1 cellular context compared by ENCODE assay signal in genomic region chr3:149599236-149599635, GRCh38.
TF ChIP-seq lines count a peak whose summit lies in the region.

No MANE protein-coding gene starts in this region.

TF ChIP-seq in HepG2, 621 proteins besides CTCF, POLR2A, EP300 and RAD21 (continued from another document and continues in another):
- TF ChIP-seq ZNF20 (CRISPR knock-in tag; IDR thresholded peaks at IDR 0.05) (no peak), HOXD1 (CRISPR knock-in tag; IDR thresholded peaks at IDR 0.05) (no peak), PTBP1 (IDR thresholded peaks at IDR 0.05; ENCODE audit: low read depth, low read length, poor library complexity, severe bottlenecking) (no peak), NFYC (CRISPR knock-in tag; IDR thresholded peaks at IDR 0.05) (0 out of 2 replicates have a peak, but pooled peaks have one; percentile 11), HDAC1 (CRISPR knock-in tag; IDR thresholded peaks at IDR 0.05) (peak; percentile 35; the same call in 1 of the 2 replicates), FOXA3 (CRISPR knock-in tag; IDR thresholded peaks at IDR 0.05) (peak; percentile 45; the same call in 1 of the 2 replicates), RXRA (CRISPR knock-in tag; IDR thresholded peaks at IDR 0.05) (peak; percentile 26; the same call in 1 of the 2 replicates), SOX6 (IDR thresholded peaks at IDR 0.05) (no peak), SOX6 (CRISPR knock-in tag; IDR thresholded peaks at IDR 0.05) (peak; percentile 62), SMAD3 (CRISPR knock-in tag; IDR thresholded peaks at IDR 0.05) (peak; percentile 33; the same call in 1 of the 2 replicates), ZFP82 (CRISPR knock-in tag; IDR thresholded peaks at IDR 0.05; ENCODE audit: borderline replicate concordance) (0 out of 2 replicates have a peak, but pooled peaks have one; percentile 34), TMF1 (CRISPR knock-in tag; IDR thresholded peaks at IDR 0.05; ENCODE audit: low read depth) (no peak), RCOR2 (CRISPR knock-in tag; IDR thresholded peaks at IDR 0.05) (peak; percentile 82), NFIC (IDR thresholded peaks at IDR 0.05; ENCODE audit: low read length) (peak; percentile 57; the same call in 1 of the 2 replicates), ZSCAN29 (CRISPR knock-in tag; conservative IDR thresholded peaks at IDR 0.05) (0 out of 2 replicates have a peak, but pooled peaks have one; percentile 48), STAG1 (CRISPR knock-in tag; IDR thresholded peaks at IDR 0.05) (no peak), PHF21A (CRISPR knock-in tag; IDR thresholded peaks at IDR 0.05) (peak; percentile 58; the same call in 1 of the 2 replicates), ZNF251 (CRISPR knock-in tag; IDR thresholded peaks at IDR 0.05) (no peak), ZNF350 (CRISPR knock-in tag; IDR thresholded peaks at IDR 0.05; ENCODE audit: borderline replicate concordance, low read depth) (no peak), GATA4 (IDR thresholded peaks at IDR 0.05; ENCODE audit: borderline replicate concordance, low read depth) (peak; percentile 23; the same call in 1 of the 2 replicates), SIX4 (CRISPR knock-in tag; IDR thresholded peaks at IDR 0.05) (0 out of 2 replicates have a peak, but pooled peaks have one; percentile 44), SP1 (IDR thresholded peaks at IDR 0.05) (no peak), SP1 (CRISPR knock-in tag; IDR thresholded peaks at IDR 0.05) (no peak), KAT8 (CRISPR knock-in tag; IDR thresholded peaks at IDR 0.05) (0 out of 2 replicates have a peak, but pooled peaks have one; percentile 31), SOX13 (IDR thresholded peaks at IDR 0.05) (no peak), SOX13 (CRISPR knock-in tag; conservative IDR thresholded peaks at IDR 0.05 in 1 of 2, IDR thresholded peaks at IDR 0.05 in 1 of 2) (peak in 1 of 2 experiments; percentile 77; a peak in 2 of 4 replicates), ZBTB25 (CRISPR knock-in tag; IDR thresholded peaks at IDR 0.05) (0 out of 2 replicates have a peak, but pooled peaks have one; percentile 10), ZIK1 (CRISPR knock-in tag; IDR thresholded peaks at IDR 0.05; ENCODE audit: borderline replicate concordance, low read depth) (no peak), HCFC1 (IDR thresholded peaks at IDR 0.05; ENCODE audit: low read depth, low read length) (no peak), CEBPG (CRISPR knock-in tag; IDR thresholded peaks at IDR 0.05) (peak; percentile 68), ZNF644 (CRISPR knock-in tag; IDR thresholded peaks at IDR 0.05; ENCODE audit: low read depth) (peak; percentile 99), ZNF263 (CRISPR knock-in tag; IDR thresholded peaks at IDR 0.05) (no peak), ZNF331 (CRISPR knock-in tag; IDR thresholded peaks at IDR 0.05) (peak; percentile 77), ZMYM4 (CRISPR knock-in tag; IDR thresholded peaks at IDR 0.05) (peak; percentile 95), ZNF569 (CRISPR knock-in tag; IDR thresholded peaks at IDR 0.05; ENCODE audit: borderline replicate concordance) (no peak), NR2F6 (IDR thresholded peaks at IDR 0.05) (no peak), NR2F6 (CRISPR knock-in tag; IDR thresholded peaks at IDR 0.05) (peak; percentile 23; the same call in 1 of the 2 replicates), HOXA3 (CRISPR knock-in tag; IDR thresholded peaks at IDR 0.05) (peak; percentile 73), THYN1 (CRISPR knock-in tag; IDR thresholded peaks at IDR 0.05; ENCODE audit: borderline replicate concordance, low read depth) (no peak), PITX1 (CRISPR knock-in tag; IDR thresholded peaks at IDR 0.05) (peak; percentile 26; the same call in 1 of the 2 replicates), MIER2 (CRISPR knock-in tag; IDR thresholded peaks at IDR 0.05) (peak; percentile 45; the same call in 1 of the 2 replicates), MIER3 (CRISPR knock-in tag; IDR thresholded peaks at IDR 0.05; ENCODE audit: borderline replicate concordance) (no peak; the same call in 1 of the 2 replicates), ZGPAT (CRISPR knock-in tag; IDR thresholded peaks at IDR 0.05) (0 out of 2 replicates have a peak, but pooled peaks have one; percentile 35), SCMH1 (CRISPR knock-in tag; IDR thresholded peaks at IDR 0.05; ENCODE audit: borderline replicate concordance) (no peak), NCOA2 (CRISPR knock-in tag; IDR thresholded peaks at IDR 0.05) (peak; percentile 79)
- TF ChIP-seq, protein P1, sequence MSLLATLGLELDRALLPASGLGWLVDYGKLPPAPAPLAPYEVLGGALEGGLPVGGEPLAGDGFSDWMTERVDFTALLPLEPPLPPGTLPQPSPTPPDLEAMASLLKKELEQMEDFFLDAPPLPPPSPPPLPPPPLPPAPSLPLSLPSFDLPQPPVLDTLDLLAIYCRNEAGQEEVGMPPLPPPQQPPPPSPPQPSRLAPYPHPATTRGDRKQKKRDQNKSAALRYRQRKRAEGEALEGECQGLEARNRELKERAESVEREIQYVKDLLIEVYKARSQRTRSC (CRISPR knock-in tag; IDR thresholded peaks at IDR 0.05; ENCODE audit: low read depth), result no peak
- TF ChIP-seq, protein P2, sequence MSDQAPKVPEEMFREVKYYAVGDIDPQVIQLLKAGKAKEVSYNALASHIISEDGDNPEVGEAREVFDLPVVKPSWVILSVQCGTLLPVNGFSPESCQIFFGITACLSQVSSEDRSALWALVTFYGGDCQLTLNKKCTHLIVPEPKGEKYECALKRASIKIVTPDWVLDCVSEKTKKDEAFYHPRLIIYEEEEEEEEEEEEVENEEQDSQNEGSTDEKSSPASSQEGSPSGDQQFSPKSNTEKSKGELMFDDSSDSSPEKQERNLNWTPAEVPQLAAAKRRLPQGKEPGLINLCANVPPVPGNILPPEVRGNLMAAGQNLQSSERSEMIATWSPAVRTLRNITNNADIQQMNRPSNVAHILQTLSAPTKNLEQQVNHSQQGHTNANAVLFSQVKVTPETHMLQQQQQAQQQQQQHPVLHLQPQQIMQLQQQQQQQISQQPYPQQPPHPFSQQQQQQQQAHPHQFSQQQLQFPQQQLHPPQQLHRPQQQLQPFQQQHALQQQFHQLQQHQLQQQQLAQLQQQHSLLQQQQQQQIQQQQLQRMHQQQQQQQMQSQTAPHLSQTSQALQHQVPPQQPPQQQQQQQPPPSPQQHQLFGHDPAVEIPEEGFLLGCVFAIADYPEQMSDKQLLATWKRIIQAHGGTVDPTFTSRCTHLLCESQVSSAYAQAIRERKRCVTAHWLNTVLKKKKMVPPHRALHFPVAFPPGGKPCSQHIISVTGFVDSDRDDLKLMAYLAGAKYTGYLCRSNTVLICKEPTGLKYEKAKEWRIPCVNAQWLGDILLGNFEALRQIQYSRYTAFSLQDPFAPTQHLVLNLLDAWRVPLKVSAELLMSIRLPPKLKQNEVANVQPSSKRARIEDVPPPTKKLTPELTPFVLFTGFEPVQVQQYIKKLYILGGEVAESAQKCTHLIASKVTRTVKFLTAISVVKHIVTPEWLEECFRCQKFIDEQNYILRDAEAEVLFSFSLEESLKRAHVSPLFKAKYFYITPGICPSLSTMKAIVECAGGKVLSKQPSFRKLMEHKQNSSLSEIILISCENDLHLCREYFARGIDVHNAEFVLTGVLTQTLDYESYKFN (CRISPR knock-in tag; conservative IDR thresholded peaks at IDR 0.05), result peak; percentile 76
- TF ChIP-seq, protein P3, sequence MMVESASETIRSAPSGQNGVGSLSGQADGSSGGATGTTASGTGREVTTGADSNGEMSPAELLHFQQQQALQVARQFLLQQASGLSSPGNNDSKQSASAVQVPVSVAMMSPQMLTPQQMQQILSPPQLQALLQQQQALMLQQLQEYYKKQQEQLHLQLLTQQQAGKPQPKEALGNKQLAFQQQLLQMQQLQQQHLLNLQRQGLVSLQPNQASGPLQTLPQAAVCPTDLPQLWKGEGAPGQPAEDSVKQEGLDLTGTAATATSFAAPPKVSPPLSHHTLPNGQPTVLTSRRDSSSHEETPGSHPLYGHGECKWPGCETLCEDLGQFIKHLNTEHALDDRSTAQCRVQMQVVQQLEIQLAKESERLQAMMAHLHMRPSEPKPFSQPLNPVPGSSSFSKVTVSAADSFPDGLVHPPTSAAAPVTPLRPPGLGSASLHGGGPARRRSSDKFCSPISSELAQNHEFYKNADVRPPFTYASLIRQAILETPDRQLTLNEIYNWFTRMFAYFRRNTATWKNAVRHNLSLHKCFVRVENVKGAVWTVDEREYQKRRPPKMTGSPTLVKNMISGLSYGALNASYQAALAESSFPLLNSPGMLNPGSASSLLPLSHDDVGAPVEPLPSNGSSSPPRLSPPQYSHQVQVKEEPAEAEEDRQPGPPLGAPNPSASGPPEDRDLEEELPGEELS (CRISPR knock-in tag; IDR thresholded peaks at IDR 0.05), result peak; percentile 69
- TF ChIP-seq, protein P4, sequence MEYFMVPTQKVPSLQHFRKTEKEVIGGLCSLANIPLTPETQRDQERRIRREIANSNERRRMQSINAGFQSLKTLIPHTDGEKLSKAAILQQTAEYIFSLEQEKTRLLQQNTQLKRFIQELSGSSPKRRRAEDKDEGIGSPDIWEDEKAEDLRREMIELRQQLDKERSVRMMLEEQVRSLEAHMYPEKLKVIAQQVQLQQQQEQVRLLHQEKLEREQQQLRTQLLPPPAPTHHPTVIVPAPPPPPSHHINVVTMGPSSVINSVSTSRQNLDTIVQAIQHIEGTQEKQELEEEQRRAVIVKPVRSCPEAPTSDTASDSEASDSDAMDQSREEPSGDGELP (IDR thresholded peaks at IDR 0.05; ENCODE audit: borderline replicate concordance, low read depth), result no peak
- TF ChIP-seq, protein P5, sequence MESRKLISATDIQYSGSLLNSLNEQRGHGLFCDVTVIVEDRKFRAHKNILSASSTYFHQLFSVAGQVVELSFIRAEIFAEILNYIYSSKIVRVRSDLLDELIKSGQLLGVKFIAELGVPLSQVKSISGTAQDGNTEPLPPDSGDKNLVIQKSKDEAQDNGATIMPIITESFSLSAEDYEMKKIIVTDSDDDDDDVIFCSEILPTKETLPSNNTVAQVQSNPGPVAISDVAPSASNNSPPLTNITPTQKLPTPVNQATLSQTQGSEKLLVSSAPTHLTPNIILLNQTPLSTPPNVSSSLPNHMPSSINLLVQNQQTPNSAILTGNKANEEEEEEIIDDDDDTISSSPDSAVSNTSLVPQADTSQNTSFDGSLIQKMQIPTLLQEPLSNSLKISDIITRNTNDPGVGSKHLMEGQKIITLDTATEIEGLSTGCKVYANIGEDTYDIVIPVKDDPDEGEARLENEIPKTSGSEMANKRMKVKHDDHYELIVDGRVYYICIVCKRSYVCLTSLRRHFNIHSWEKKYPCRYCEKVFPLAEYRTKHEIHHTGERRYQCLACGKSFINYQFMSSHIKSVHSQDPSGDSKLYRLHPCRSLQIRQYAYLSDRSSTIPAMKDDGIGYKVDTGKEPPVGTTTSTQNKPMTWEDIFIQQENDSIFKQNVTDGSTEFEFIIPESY (CRISPR knock-in tag; IDR thresholded peaks at IDR 0.05), result peak; percentile 99
- TF ChIP-seq, protein P6, sequence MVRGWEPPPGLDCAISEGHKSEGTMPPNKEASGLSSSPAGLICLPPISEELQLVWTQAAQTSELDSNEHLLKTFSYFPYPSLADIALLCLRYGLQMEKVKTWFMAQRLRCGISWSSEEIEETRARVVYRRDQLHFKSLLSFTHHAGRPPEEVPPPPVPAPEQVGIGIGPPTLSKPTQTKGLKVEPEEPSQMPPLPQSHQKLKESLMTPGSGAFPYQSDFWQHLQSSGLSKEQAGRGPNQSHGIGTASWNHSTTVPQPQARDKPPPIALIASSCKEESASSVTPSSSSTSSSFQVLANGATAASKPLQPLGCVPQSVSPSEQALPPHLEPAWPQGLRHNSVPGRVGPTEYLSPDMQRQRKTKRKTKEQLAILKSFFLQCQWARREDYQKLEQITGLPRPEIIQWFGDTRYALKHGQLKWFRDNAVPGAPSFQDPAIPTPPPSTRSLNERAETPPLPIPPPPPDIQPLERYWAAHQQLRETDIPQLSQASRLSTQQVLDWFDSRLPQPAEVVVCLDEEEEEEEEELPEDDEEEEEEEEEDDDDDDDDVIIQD (CRISPR knock-in tag; IDR thresholded peaks at IDR 0.05; ENCODE audit: low read depth), result peak; percentile 81; the same call in 1 of the 2 replicates
